ENCODE assay signal across 16 cellular contexts in genomic region chr11:74084796-74085541, GRCh38.
DNase-seq lines count a peak whose midpoint lies in the region; ATAC-seq, FAIRE-seq and TF ChIP-seq lines count a peak whose summit lies in the region.
"Had no signal": no experiment of that assay in that cellular context is flagged by ENCODE, and none has a peak within 500 bp of the region (broad histone marks: within the 10 kb centered on the region; RNA-seq: fewer than 3 reads in every experiment).

No MANE protein-coding gene starts in this region.

- H3K36me3 Mint-ChIP-seq in HFFc6 (ENCODE audit: low read depth) = peaks cover 39% of the 10 kb centered on the region

- DNase-seq in AG10803 (ENCODE audit: low read depth) (peak; percentile 15), HFFc6 (peak; percentile 36), amniotic epithelial cell (ENCODE audit: low read depth) (peak; percentile 85), kidney glomerular epithelial cell (lab: John Stamatoyannopoulos, UW) (peak; percentile 19), H54 (ENCODE audit: insufficient read length, low spot score) (no peak), uterus (no peak)
- DNase-seq: COR-L47, foreskin melanocyte, KG1, NCI-H2171 treated with DMSO at 0.1 percent for 48 hours, sigmoid colon had no signal

- TF ChIP-seq POLR2A in H54 (IDR thresholded peaks at IDR 0.05; ENCODE audit: low read depth, low read length) (no peak), uterus (IDR thresholded peaks at IDR 0.05) (no peak)

- no peak for TF ChIP-seq CTCF in AG10803 (conservative IDR thresholded peaks at IDR 0.05; ENCODE audit: low read length)
- TF ChIP-seq CTCF in HFFc6 (IDR thresholded peaks at IDR 0.05) = no peak
- TF ChIP-seq CTCF in uterus (IDR thresholded peaks at IDR 0.05) = no peak

- FAIRE-seq in H54 (lab: Jason Lieb, UNC) = no peak

- H3K27ac ChIP-seq in uterus = no peak overlapping the region
- H3K27ac ChIP-seq: neutrophil, sigmoid colon had no signal

- no peaks in the 10 kb centered on the region for H3K27me3 Mint-ChIP-seq in HFFc6 (ENCODE audit: insufficient read depth)
- H3K27me3 Mint-ChIP-seq: central memory CD8-positive, alpha-beta T cell had no signal

- no peaks in the 10 kb centered on the region for H3K9me3 ChIP-seq in uterus
- H3K9me3 ChIP-seq: left lung, neutrophil, sigmoid colon had no signal

- ATAC-seq in HG02610 (IDR thresholded peaks at IDR 0.05; ENCODE audit: unreplicated experiment) (no peak), HG02763 (IDR thresholded peaks at IDR 0.05; ENCODE audit: unreplicated experiment) (no peak)

- H3K4me1 ChIP-seq in uterus = no peaks in the 10 kb centered on the region
- H3K4me1 ChIP-seq: left lung, sigmoid colon had no signal

- H3K4me1 Mint-ChIP-seq in HFFc6 (ENCODE audit: low read depth) = peaks cover 16% of the 10 kb centered on the region
- H3K4me1 Mint-ChIP-seq: central memory CD8-positive, alpha-beta T cell had no signal

- H3K27ac Mint-ChIP-seq in HFFc6 = peak overlapping the region; percentile 80

- H3K36me3 ChIP-seq in uterus = no peaks in the 10 kb centered on the region

- no peaks in the 10 kb centered on the region for H3K27me3 ChIP-seq in uterus
- H3K27me3 ChIP-seq: left lung, neutrophil, sigmoid colon had no signal

- H3K9me3 Mint-ChIP-seq in HFFc6 = no peaks in the 10 kb centered on the region
- H3K9me3 Mint-ChIP-seq: central memory CD8-positive, alpha-beta T cell had no signal

- H3K4me3 ChIP-seq in AG10803 (ENCODE audit: low read length) (no peak overlapping the region), uterus (no peak overlapping the region)
- H3K4me3 ChIP-seq: left lung, sigmoid colon had no signal

- H3K4me3 Mint-ChIP-seq in HFFc6 = no peak overlapping the region
- H3K4me3 Mint-ChIP-seq: central memory CD8-positive, alpha-beta T cell had no signal

- intact Hi-C loops in uterus (cut with DNase I; ENCODE audit: low total_unique reads) = no loop called here

Comparison
In these comparisons a context has a peak if more than half of its experiments do, and no peak if none do; other contexts are left out.
1. DNase-seq: peak in AG10803 (single experiment), HFFc6 (single experiment), amniotic epithelial cell (single experiment) and kidney glomerular epithelial cell (single experiment); none in H54 (single experiment) and uterus (0 of 2).